8 cellular contexts compared by ENCODE assay signal in genomic region chr10:132458595-132459251, GRCh38.
DNase-seq lines count a peak whose midpoint lies in the region; ATAC-seq, FAIRE-seq and TF ChIP-seq lines count a peak whose summit lies in the region.

No MANE protein-coding gene starts in this region.

- TF ChIP-seq CTCF in choroid plexus epithelial cell (conservative IDR thresholded peaks at IDR 0.05; ENCODE audit: low read depth, low read length), result peak; percentile 73

- peak; percentile 65 for FAIRE-seq in GM12892 (lab: Jason Lieb, UNC)

- H3K4me1 Mint-ChIP-seq in memory B cell, result peaks cover 5% of the 10 kb centered on the region

- no peak for TF ChIP-seq POLR2A in GM12892 (IDR thresholded peaks at IDR 0.05; ENCODE audit: low read depth, low read length)

- H3K4me3 ChIP-seq in choroid plexus epithelial cell (ENCODE audit: low read depth, low read length), result no peak overlapping the region

- H3K27ac Mint-ChIP-seq in memory B cell, result peak overlapping the region; percentile 68

- peaks cover 4% of the 10 kb centered on the region for H3K27me3 Mint-ChIP-seq in memory B cell

- H3K4me3 Mint-ChIP-seq in memory B cell, result no peak overlapping the region

- ATAC-seq in memory B cell (ENCODE audit: low read depth), result peak; percentile 83
- no peak for ATAC-seq in HG03378 (IDR thresholded peaks at IDR 0.05; ENCODE audit: unreplicated experiment)

- peak; percentile 85 for DNase-seq in GM12892 (ENCODE audit: insufficient read length)
- DNase-seq in HT-29 (ENCODE audit: low spot score), result peak; percentile 45
- DNase-seq in activated CD4-positive, alpha-beta T cell treated with anti-CD3 and anti-CD28 coated beads for 24 hours (ENCODE audit: low read depth in 2 of 2), result peak; percentile 54 to 55
- DNase-seq in choroid plexus epithelial cell (ENCODE audit: low read depth), result peak; percentile 13
- DNase-seq in memory B cell (ENCODE audit: low spot score in 2 of 2), result peak; percentile 82 to 92
- DNase-seq in stimulated activated CD8-positive, alpha-beta memory T cell treated with anti-CD3 and anti-CD28 coated beads, Interleukin-7, amount 100 ng/mL, for 1 hour (ENCODE audit: low read depth in 2 of 2), result peak; percentile 49 to 56
- DNase-seq in cortex of kidney (lab: John Stamatoyannopoulos, UW), result no peak

- H3K36me3 Mint-ChIP-seq in memory B cell, result no peaks in the 10 kb centered on the region

- H3K9me3 Mint-ChIP-seq in memory B cell, result no peaks in the 10 kb centered on the region
